ENCODE assay signal across 1 cellular context in the genomic region with DNA sequence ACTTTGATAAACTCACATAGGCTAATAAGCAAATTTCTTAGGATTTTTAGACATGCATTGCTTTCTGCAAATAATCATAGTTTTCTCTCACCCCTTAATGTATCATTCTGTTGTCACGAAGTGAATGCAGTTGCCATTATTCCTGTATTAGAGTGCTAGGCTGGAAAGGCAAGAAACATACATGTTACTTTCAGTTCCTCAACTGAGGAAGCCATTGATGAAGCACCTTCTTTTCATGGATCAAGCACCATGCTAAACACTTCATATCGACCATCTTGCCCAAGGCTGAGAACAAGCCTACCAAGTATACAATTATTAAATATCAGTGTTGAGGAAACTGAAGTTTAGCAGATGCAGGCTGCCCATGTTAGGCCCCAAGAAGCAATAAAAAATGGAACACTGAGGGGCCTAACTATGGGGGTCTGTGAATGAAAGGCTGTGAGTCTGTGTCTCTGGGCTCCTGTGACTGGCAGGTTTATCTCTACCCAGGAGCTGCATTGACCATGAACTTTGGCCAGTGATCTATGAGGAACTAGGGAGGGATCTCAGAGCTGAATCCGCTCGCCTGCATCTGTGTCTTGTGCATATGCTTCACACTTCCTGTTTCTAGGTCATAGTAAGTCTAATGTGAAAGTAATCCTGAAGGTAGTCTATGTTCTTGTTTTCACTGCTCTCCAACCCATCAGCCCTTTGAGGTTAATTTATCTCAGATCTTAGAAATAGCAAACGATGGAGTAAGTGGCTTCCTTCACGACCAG.
TF ChIP-seq lines count a peak whose summit lies in the region.

No MANE protein-coding gene starts in this region.

TF ChIP-seq in GM23338, 12 proteins besides CTCF, POLR2A, EP300 and RAD21 (continued from another document):
- TF ChIP-seq ZNF462 (CRISPR knock-in tag; IDR thresholded peaks at IDR 0.05) = no peak
- TF ChIP-seq REST (IDR thresholded peaks at IDR 0.05; ENCODE audit: unreplicated experiment) = no peak
- TF ChIP-seq, protein P1, sequence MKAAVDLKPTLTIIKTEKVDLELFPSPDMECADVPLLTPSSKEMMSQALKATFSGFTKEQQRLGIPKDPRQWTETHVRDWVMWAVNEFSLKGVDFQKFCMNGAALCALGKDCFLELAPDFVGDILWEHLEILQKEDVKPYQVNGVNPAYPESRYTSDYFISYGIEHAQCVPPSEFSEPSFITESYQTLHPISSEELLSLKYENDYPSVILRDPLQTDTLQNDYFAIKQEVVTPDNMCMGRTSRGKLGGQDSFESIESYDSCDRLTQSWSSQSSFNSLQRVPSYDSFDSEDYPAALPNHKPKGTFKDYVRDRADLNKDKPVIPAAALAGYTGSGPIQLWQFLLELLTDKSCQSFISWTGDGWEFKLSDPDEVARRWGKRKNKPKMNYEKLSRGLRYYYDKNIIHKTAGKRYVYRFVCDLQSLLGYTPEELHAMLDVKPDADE (IDR thresholded peaks at IDR 0.05) = no peak
- no peak for TF ChIP-seq ZNF114 (CRISPR knock-in tag; IDR thresholded peaks at IDR 0.05)
- no peak for TF ChIP-seq STAT1 (IDR thresholded peaks at IDR 0.05; ENCODE audit: unreplicated experiment)
- TF ChIP-seq NANOG (IDR thresholded peaks at IDR 0.05; ENCODE audit: borderline replicate concordance) = no peak
- no peak for TF ChIP-seq ZNF331 (CRISPR knock-in tag; IDR thresholded peaks at IDR 0.05; ENCODE audit: low read depth)
- no peak for TF ChIP-seq POLR2AphosphoS5 (IDR thresholded peaks at IDR 0.05; ENCODE audit: low read depth)
- TF ChIP-seq EZH2 (IDR thresholded peaks at IDR 0.05; ENCODE audit: low read depth, unreplicated experiment) = no peak
- TF ChIP-seq EZH2phosphoT487 (IDR thresholded peaks at IDR 0.05; ENCODE audit: unreplicated experiment) = no peak
- no peak for TF ChIP-seq JUNB (IDR thresholded peaks at IDR 0.05; ENCODE audit: unreplicated experiment)
